ENCODE assay signal across 10 cellular contexts in genomic region chr18:45962461-45962860, GRCh38. TPM values are rescaled to one million over a fixed set of nuclear protein-coding genes. Genes with fewer than 3 reads are reported as not detected.
DNase-seq lines count a peak whose midpoint lies in the region; ATAC-seq, FAIRE-seq and TF ChIP-seq lines count a peak whose summit lies in the region.
"Had no signal": no experiment of that assay in that cellular context is flagged by ENCODE, and none has a peak within 500 bp of the region (broad histone marks: within the 10 kb centered on the region; RNA-seq: fewer than 3 reads in every experiment).

No MANE protein-coding gene starts in this region.

- ATAC-seq in activated CD4-positive, CD25-positive, alpha-beta regulatory T cell treated with anti-CD3 and anti-CD28 coated beads, Interleukin-2, amount 50 U/mL, for 24 hours: peak; percentile 44 to 64
- ATAC-seq in SK-N-SH treated with all-trans-retinoic acid at 6 μM for 48 hours (peak; percentile 37), omental fat pad (ENCODE audit: low FRiP score) (no peak)

- no peak for TF ChIP-seq POLR2A in GM12892 (IDR thresholded peaks at IDR 0.05; ENCODE audit: low read depth, low read length)

- WGBS in smooth muscle cell (ENCODE audit: low lambda C conversion rate): 43% methylated on average over 2 of the region's 2 CpGs

- H3K9me3 ChIP-seq in endocrine pancreas (ENCODE audit: control insufficient read depth, low read length) (no peaks in the 10 kb centered on the region), smooth muscle cell (replicated peaks; ENCODE audit: low read depth) (no peaks in the 10 kb centered on the region)

- no peaks in the 10 kb centered on the region for H3K36me3 ChIP-seq in endocrine pancreas (ENCODE audit: control insufficient read depth, insufficient read depth, low read length)
- H3K36me3 ChIP-seq in smooth muscle cell (ENCODE audit: low read depth): no peaks in the 10 kb centered on the region

- no peaks in the 10 kb centered on the region for H3F3A ChIP-seq in smooth muscle cell (ENCODE audit: low read depth)

- H3K27me3 ChIP-seq in endocrine pancreas (ENCODE audit: control insufficient read depth, insufficient read depth, low read length): no peaks in the 10 kb centered on the region
- no peaks in the 10 kb centered on the region for H3K27me3 ChIP-seq in smooth muscle cell (ENCODE audit: low read depth)

- H3K4me1 ChIP-seq in endocrine pancreas (ENCODE audit: control insufficient read depth, insufficient read depth, low read length) (peaks cover 10% of the 10 kb centered on the region), smooth muscle cell (ENCODE audit: low read depth) (no peaks in the 10 kb centered on the region)

- no peak for TF ChIP-seq CTCF in smooth muscle cell (IDR thresholded peaks at IDR 0.05; ENCODE audit: borderline replicate concordance, insufficient read depth, poor library complexity, severe bottlenecking)
- no peak for TF ChIP-seq CTCF in omental fat pad (IDR thresholded peaks at IDR 0.05)

- peaks cover 58% of the 10 kb centered on the region for H3K79me2 ChIP-seq in smooth muscle cell (ENCODE audit: low read depth)

- H3K27ac ChIP-seq in smooth muscle cell (ENCODE audit: low read depth): peak overlapping the region; percentile 13
- H3K27ac ChIP-seq: PC-9 had no signal

- no peak overlapping the region for H2AFZ ChIP-seq in smooth muscle cell (ENCODE audit: low read depth)
- H2AFZ ChIP-seq: PC-9 had no signal

- H3K4me3 ChIP-seq in endocrine pancreas (ENCODE audit: control insufficient read depth, insufficient read depth, low read length) (peak overlapping the region; percentile 16), smooth muscle cell (no peak overlapping the region)
- H3K4me3 ChIP-seq: PC-9 had no signal

- peaks cover 15% of the 10 kb centered on the region for H4K20me1 ChIP-seq in smooth muscle cell (ENCODE audit: low read depth)

- no peak overlapping the region for H3K4me2 ChIP-seq in smooth muscle cell
- H3K4me2 ChIP-seq: PC-9 had no signal

- H3K9ac ChIP-seq in endocrine pancreas (ENCODE audit: control insufficient read depth, insufficient read depth, low read length) (no peak overlapping the region), smooth muscle cell (ENCODE audit: low read depth) (no peak overlapping the region)

- no peak for FAIRE-seq in GM12892 (lab: Jason Lieb, UNC)
- FAIRE-seq: H1 had no signal

- DNase-seq in activated CD4-positive, CD25-positive, alpha-beta regulatory T cell (lab: John Stamatoyannopoulos, UW): no peak
- DNase-seq in smooth muscle cell (lab: John Stamatoyannopoulos, UW; ENCODE audit: unreplicated experiment): no peak
- DNase-seq in GM12892 (ENCODE audit: insufficient read length): no peak
- no peak for DNase-seq in omental fat pad (ENCODE audit: low spot score)
- no peak for DNase-seq in HT-29 (ENCODE audit: low spot score)

TF ChIP-seq in SK-N-SH treated with all-trans-retinoic acid at 6 μM for 48 hours, 23 proteins besides CTCF, POLR2A, EP300 and RAD21:
- no peak for TF ChIP-seq TOX (CRISPR knock-in tag; IDR thresholded peaks at IDR 0.05; ENCODE audit: borderline replicate concordance)
- no peak for TF ChIP-seq PPARA (CRISPR knock-in tag; IDR thresholded peaks at IDR 0.05; ENCODE audit: borderline replicate concordance)
- TF ChIP-seq ISL1 (CRISPR knock-in tag; IDR thresholded peaks at IDR 0.05): peak; percentile 21; the same call in 1 of the 2 replicates
- no peak for TF ChIP-seq PATZ1 (CRISPR knock-in tag; IDR thresholded peaks at IDR 0.05; ENCODE audit: borderline replicate concordance)
- TF ChIP-seq TSHZ2 (CRISPR knock-in tag; IDR thresholded peaks at IDR 0.05): no peak
- no peak for TF ChIP-seq ZFP30 (CRISPR knock-in tag; IDR thresholded peaks at IDR 0.05)
- no peak for TF ChIP-seq POU6F1 (CRISPR knock-in tag; IDR thresholded peaks at IDR 0.05; ENCODE audit: borderline replicate concordance, low read depth)

RNA-seq across cellular contexts. Expression of gene EPG5, which starts 4.7 kb away (rescaled TPM):
- total RNA-seq in smooth muscle cell (18.5 and 20.8 TPM in 2 replicates), omental fat pad (10 to 100 TPM; 24.9 to 43.7 (median 26.2) TPM)
- 2.7 and 4.0 TPM in 2 replicates for polyA plus RNA-seq in smooth muscle cell
- 9.3 TPM for polyA plus RNA-seq in GM12892 (2012; ENCODE audit: missing spikeins)
- 4.5 and 6.6 TPM in 2 replicates for total RNA-seq in HT-29 (2014; rRNA removed; shearing (Covaris generic))
